1 cellular context compared by ENCODE assay signal in the genomic region with DNA sequence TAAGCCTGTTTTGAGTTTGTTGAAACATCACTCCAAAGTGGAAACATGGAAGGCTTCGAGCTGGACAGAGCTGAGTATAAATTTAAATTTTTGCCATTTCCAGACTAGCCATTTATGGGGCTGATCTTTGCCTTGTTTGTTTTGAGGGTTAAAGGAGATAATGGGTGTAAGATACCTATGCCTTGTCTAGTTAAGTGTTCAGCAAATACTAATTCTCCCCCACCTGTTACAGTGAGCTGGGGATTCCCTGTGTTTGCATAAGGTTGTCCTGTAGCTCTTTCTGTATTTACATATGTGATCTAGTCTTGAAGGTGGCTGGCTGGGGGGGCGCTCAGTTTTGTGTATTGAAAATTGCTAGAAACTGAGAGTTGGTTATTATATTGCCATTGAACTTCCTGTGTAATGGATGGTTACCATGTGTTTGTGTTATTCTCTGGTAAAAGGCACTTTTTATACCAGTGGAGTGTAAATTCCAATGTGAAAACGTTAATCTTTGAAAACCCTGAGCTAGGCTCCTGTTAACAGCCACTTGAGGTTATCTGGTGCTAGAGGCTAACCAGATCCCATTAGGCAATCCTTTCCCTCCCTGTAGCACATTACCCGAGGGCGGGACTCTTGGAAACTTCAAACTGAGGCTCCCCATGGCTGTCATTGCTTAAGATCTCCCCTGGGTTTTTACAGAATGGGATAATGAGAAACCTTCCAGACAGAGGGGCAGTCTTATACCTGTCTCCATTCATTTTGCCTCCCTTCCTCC.
TF ChIP-seq lines count a peak whose summit lies in the region.

No MANE protein-coding gene starts in this region.

TF ChIP-seq in H1, 55 proteins besides CTCF, POLR2A, EP300 and RAD21 (continued from another document):
- no peak for TF ChIP-seq KDM5A (IDR thresholded peaks at IDR 0.05; ENCODE audit: low read length)
- no peak for TF ChIP-seq NANOG (IDR thresholded peaks at IDR 0.05; ENCODE audit: insufficient read depth, low read depth, low read length, poor library complexity, severe bottlenecking)
- TF ChIP-seq SAP30 (IDR thresholded peaks at IDR 0.05; ENCODE audit: insufficient read depth, insufficient replicate concordance, low read length): no peak
